In the genomic region with DNA sequence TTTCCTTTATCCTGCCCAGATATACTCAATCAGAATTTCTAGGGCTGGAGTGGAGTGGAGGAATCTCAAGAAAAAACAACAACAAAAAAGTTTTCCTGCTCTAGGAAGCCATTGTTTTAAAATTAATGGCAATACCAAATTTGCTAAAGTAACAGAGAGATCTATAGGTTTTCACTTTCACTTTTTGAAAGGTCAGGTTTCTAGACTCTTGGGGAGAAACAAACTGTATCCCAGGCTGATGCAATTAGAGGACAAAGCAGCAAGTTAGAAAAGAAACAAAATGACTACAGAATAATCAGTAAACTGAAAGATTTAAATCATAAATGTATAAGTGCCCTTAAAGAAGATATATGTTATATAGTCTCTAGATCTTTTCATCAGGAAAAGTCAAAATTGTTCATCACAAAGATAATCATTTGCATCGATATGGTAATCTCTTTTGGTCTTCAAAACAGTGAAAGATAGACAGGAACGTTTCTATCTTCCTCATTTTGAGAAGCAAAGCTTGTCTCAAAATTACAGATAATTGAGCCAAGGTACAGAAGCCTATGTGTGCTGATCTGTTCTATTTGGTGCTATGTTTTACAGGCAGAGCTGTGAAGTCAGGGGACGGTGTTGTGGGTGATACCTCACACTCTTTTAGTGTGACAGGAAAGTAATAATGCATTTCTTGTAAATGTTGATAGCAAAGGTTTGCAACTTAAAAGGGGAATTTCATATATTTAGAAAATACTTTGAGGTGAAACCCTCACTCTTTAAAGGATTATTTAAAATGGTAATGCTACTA, we compare ENCODE assay signal across 17 cellular contexts.
DNase-seq lines count a peak whose midpoint lies in the region; ATAC-seq, FAIRE-seq and TF ChIP-seq lines count a peak whose summit lies in the region.
"Had no signal": no experiment of that assay in that cellular context is flagged by ENCODE, and none has a peak within 500 bp of the region (broad histone marks: within the 10 kb centered on the region; RNA-seq: fewer than 3 reads in every experiment).

No MANE protein-coding gene starts in this region.

- H3K9ac ChIP-seq in GM12878 (ENCODE audit: control insufficient read depth, insufficient read depth, low read length) (no peak overlapping the region), smooth muscle cell (ENCODE audit: low read depth) (no peak overlapping the region)
- H3K9ac ChIP-seq: BLaER1 had no signal

- H2AFZ ChIP-seq in GM12878 (ENCODE audit: control insufficient read depth, low read depth, low read length) (no peak overlapping the region), smooth muscle cell (ENCODE audit: low read depth) (peak overlapping the region; percentile 11)

- H3K79me2 ChIP-seq in GM12878 (ENCODE audit: control insufficient read depth, insufficient read depth, low read length) = no peaks in the 10 kb centered on the region
- no peaks in the 10 kb centered on the region for H3K79me2 ChIP-seq in smooth muscle cell (ENCODE audit: low read depth)

- no peak for TF ChIP-seq POLR2A in GM12878 (IDR thresholded peaks at IDR 0.05; ENCODE audit: low read depth, low read length)

- no peaks in the 10 kb centered on the region for H3F3A ChIP-seq in smooth muscle cell (ENCODE audit: low read depth)

- no peak for TF ChIP-seq RAD21 in GM12878 (IDR thresholded peaks at IDR 0.05; ENCODE audit: insufficient read depth, low read depth, low read length)

- H3K9me3 ChIP-seq in GM12878 (replicated peaks; ENCODE audit: control insufficient read depth, insufficient read depth, low read length) = no peaks in the 10 kb centered on the region
- no peaks in the 10 kb centered on the region for H3K9me3 ChIP-seq in smooth muscle cell (replicated peaks; ENCODE audit: low read depth)
- H3K9me3 ChIP-seq: BLaER1, ovary had no signal

- WGBS in GM12878 (ENCODE audit: insufficient coverage, insufficient replicate concordance, low lambda C conversion rate, missing lambda C conversion rate) = 45% methylated on average over 3 of the region's 3 CpGs
- 83% methylated on average over 3 of the region's 3 CpGs for WGBS in smooth muscle cell (ENCODE audit: low lambda C conversion rate)

- SMC1A ChIA-PET in GM12878 (lab: Charles Lee; ENCODE audit: uncharacterized antibody, unreplicated experiment) = interaction anchor here (1.0 to 1.2 kb wide), 3 partner anchors 8 to 13 kb away, joined by 3 to 4 read pairs (median 3); no protein-coding TSS in a partner anchor

- RAD21 ChIA-PET in GM12878 (lab: Charles Lee; ENCODE audit: unreplicated experiment) = interaction anchor here (1.0 to 1.4 kb wide), 2 partner anchors 31 to 103 kb away, joined by 3 read pairs; no protein-coding TSS in a partner anchor

- no peak overlapping the region for H3K4me3 ChIP-seq in GM12878
- H3K4me3 ChIP-seq in smooth muscle cell = no peak overlapping the region
- H3K4me3 ChIP-seq: BLaER1, K562, ovary had no signal

- H4K20me1 ChIP-seq in GM12878 (ENCODE audit: control insufficient read depth, insufficient read depth) (no peaks in the 10 kb centered on the region), smooth muscle cell (ENCODE audit: low read depth) (no peaks in the 10 kb centered on the region)
- H4K20me1 ChIP-seq: BLaER1 had no signal

- TF ChIP-seq CTCF in GM20000 (IDR thresholded peaks at IDR 0.05; ENCODE audit: extremely low read depth, missing control alignments) = no peak
- no peak for TF ChIP-seq CTCF in GM12878 (IDR thresholded peaks at IDR 0.05 in 2 of 3, conservative IDR thresholded peaks at IDR 0.05 in 1 of 3; ENCODE audit: control insufficient read depth in 2 of 3, extremely low read depth in 1 of 3, insufficient read depth in 1 of 3, low read depth in 3 of 3, low read length in 3 of 3)
- no peak for TF ChIP-seq CTCF in smooth muscle cell (IDR thresholded peaks at IDR 0.05; ENCODE audit: borderline replicate concordance, insufficient read depth, poor library complexity, severe bottlenecking)

- POLR2A ChIA-PET in GM12878 (lab: Charles Lee) = no interaction called here

- BruUV-seq in GM12878 (replicated peaks; lab: Mats Ljungman, UMichigan) = no TSS peak

- no peaks in the 10 kb centered on the region for H3K36me3 ChIP-seq in GM12878 (ENCODE audit: control insufficient read depth in 2 of 2, insufficient read depth in 2 of 2, low read length in 1 of 2)
- no peaks in the 10 kb centered on the region for H3K36me3 ChIP-seq in smooth muscle cell (ENCODE audit: low read depth)
- H3K36me3 ChIP-seq: BLaER1, ovary had no signal

- in situ Hi-C loops in KBM-7 (cut with MboI; ENCODE audit: low pct_unique_long_range_greater_than_20kb, low sequenced_read_pairs) = no loop called here
- in situ Hi-C loops in GM12878 (cut with MboI) = no loop called here

- H3K4me2 ChIP-seq in GM12878 (ENCODE audit: control insufficient read depth, insufficient read depth) = no peak overlapping the region
- no peak overlapping the region for H3K4me2 ChIP-seq in smooth muscle cell
- H3K4me2 ChIP-seq: BLaER1 had no signal

- no peaks in the 10 kb centered on the region for H3K4me1 ChIP-seq in GM12878 (ENCODE audit: control insufficient read depth, insufficient read depth, low read length)
- H3K4me1 ChIP-seq in smooth muscle cell (ENCODE audit: low read depth) = no peaks in the 10 kb centered on the region
- H3K4me1 ChIP-seq: BLaER1 had no signal

- H3K27ac ChIP-seq in GM12878 (ENCODE audit: control insufficient read depth, insufficient read depth) (no peak overlapping the region), smooth muscle cell (ENCODE audit: low read depth) (no peak overlapping the region)
- H3K27ac ChIP-seq: BLaER1, HL-60, ovary had no signal

- H3K27me3 ChIP-seq in GM12878 (replicated peaks in 1 of 2; ENCODE audit: control insufficient read depth in 2 of 2, insufficient read depth in 2 of 2, low read length in 1 of 2) (no peaks in the 10 kb centered on the region), smooth muscle cell (ENCODE audit: low read depth) (no peaks in the 10 kb centered on the region)
- H3K27me3 ChIP-seq: BLaER1, ovary had no signal

- no peak for FAIRE-seq in GM12878 (lab: Jason Lieb, UNC)
- FAIRE-seq: K562, small intestine had no signal

- peak; percentile 16 for DNase-seq in GM20000 (ENCODE audit: low spot score)
- DNase-seq in KBM-7 = peak; percentile 29
- DNase-seq in GM12878 (ENCODE audit: low read depth, low spot score) = no peak
- no peak for DNase-seq in smooth muscle cell (lab: John Stamatoyannopoulos, UW; ENCODE audit: unreplicated experiment)
- DNase-seq in hypothalamus (lab: John Stamatoyannopoulos, UW) = no peak
- DNase-seq in activated CD8-positive, alpha-beta memory T cell treated with anti-CD3 and anti-CD28 coated beads, Interleukin-2, amount 50 U/mL, for 48 hours = no peak
- DNase-seq: activated CD4-positive, alpha-beta T cell treated with anti-CD3 and anti-CD28 coated beads, Interleukin-2, amount 10 ng/mL, durations not matched to agents 24 days and 14 days; GF-D8; NCI-H69; ovary; small intestine; stimulated activated CD4-positive, alpha-beta T cell treated with anti-CD3 and anti-CD28 coated beads, Interleukin-4, amount 100 ng/mL, for 4 hours; stimulated activated CD8-positive, alpha-beta memory T cell treated with anti-CD3 and anti-CD28 coated beads, Interleukin-4, amount 100 ng/mL, for 48 hours had no signal

- intact Hi-C loops in GM12878 (cut with micrococcal nuclease; ENCODE audit: unreplicated experiment) = no loop called here

- ATAC-seq in GM12878 (peak; percentile 79), GM19324 (IDR thresholded peaks at IDR 0.05; ENCODE audit: low FRiP score, unreplicated experiment) (no peak)
- ATAC-seq: K562 had no signal

- TF ChIP-seq EP300 in GM12878 (IDR thresholded peaks at IDR 0.05; ENCODE audit: borderline replicate concordance in 1 of 2, control insufficient read depth in 1 of 2, low read depth in 2 of 2, low read length in 2 of 2) = no peak

- CTCF ChIA-PET in GM12878 (lab: Yijun Ruan, JAX) = no interaction called here

TF ChIP-seq in GM12878, 131 proteins besides CTCF, POLR2A, EP300 and RAD21 (continues in another document):
- TF ChIP-seq EED (IDR thresholded peaks at IDR 0.05; ENCODE audit: low read depth) (no peak), LARP7 (IDR thresholded peaks at IDR 0.05) (no peak), BHLHE40 (IDR thresholded peaks at IDR 0.05; ENCODE audit: borderline replicate concordance in 1 of 2, low read depth in 2 of 2, low read length in 1 of 2) (no peak), NBN (IDR thresholded peaks at IDR 0.05) (no peak), JUND (IDR thresholded peaks at IDR 0.05; ENCODE audit: low read depth, low read length) (no peak)
- TF ChIP-seq, protein P1, sequence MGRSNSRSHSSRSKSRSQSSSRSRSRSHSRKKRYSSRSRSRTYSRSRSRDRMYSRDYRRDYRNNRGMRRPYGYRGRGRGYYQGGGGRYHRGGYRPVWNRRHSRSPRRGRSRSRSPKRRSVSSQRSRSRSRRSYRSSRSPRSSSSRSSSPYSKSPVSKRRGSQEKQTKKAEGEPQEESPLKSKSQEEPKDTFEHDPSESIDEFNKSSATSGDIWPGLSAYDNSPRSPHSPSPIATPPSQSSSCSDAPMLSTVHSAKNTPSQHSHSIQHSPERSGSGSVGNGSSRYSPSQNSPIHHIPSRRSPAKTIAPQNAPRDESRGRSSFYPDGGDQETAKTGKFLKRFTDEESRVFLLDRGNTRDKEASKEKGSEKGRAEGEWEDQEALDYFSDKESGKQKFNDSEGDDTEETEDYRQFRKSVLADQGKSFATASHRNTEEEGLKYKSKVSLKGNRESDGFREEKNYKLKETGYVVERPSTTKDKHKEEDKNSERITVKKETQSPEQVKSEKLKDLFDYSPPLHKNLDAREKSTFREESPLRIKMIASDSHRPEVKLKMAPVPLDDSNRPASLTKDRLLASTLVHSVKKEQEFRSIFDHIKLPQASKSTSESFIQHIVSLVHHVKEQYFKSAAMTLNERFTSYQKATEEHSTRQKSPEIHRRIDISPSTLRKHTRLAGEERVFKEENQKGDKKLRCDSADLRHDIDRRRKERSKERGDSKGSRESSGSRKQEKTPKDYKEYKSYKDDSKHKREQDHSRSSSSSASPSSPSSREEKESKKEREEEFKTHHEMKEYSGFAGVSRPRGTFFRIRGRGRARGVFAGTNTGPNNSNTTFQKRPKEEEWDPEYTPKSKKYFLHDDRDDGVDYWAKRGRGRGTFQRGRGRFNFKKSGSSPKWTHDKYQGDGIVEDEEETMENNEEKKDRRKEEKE (IDR thresholded peaks at IDR 0.05) = no peak
- TF ChIP-seq, protein P2, sequence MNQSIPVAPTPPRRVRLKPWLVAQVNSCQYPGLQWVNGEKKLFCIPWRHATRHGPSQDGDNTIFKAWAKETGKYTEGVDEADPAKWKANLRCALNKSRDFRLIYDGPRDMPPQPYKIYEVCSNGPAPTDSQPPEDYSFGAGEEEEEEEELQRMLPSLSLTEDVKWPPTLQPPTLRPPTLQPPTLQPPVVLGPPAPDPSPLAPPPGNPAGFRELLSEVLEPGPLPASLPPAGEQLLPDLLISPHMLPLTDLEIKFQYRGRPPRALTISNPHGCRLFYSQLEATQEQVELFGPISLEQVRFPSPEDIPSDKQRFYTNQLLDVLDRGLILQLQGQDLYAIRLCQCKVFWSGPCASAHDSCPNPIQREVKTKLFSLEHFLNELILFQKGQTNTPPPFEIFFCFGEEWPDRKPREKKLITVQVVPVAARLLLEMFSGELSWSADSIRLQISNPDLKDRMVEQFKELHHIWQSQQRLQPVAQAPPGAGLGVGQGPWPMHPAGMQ (IDR thresholded peaks at IDR 0.05; ENCODE audit: borderline replicate concordance) = no peak

Comparison
In these comparisons a context has a peak if more than half of its experiments do, and no peak if none do; other contexts are left out.
1. DNase-seq: peak in GM20000 (single experiment) and KBM-7 (single experiment); none in GM12878 (single experiment), smooth muscle cell (single experiment), hypothalamus (0 of 51) and activated CD8-positive, alpha-beta memory T cell treated with anti-CD3 and anti-CD28 coated beads, Interleukin-2, amount 50 U/mL, for 48 hours (single experiment).